9 cellular contexts compared by ENCODE assay signal in the genomic region with DNA sequence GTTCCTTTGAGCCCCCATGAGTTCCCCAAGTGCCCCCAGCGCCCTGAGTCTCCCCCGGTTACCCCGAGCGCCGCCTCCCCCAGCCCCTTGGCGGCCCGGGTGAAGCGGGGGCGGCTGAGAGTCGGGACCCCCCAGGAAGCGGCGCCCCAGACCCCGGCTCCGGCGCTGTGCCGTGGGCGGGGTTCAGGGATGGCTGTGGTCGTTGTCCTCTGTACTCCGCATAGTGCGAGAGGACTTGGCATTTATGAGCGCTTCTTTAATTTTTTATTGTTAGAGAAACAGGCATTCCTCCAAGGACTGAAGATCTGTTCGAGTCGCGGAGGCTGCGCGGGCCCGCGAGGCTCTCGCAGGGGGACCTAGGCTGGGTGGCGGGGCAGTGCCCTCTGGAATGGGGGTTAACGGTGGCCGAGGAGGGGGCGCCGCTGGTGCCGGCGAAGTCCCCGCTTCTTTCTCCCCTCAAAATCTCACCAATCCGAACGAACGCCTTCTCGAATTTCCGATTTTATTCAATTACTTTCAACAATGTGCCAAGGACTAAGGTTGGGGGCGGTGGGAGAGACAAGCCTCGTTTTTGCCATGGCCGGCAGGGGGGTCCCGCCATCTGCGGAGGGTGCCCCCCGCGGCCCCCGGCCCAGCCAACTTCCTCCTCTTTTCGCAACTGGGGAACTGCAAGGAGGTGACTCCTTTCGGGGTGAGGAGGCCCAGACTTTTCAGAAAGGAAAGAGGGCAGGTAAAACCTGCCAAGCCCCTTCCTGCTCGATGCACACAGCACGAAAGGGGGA. TPM values are rescaled to one million over a fixed set of nuclear protein-coding genes. Genes with fewer than 3 reads are reported as not detected.
DNase-seq lines count a peak whose midpoint lies in the region; ATAC-seq and TF ChIP-seq lines count a peak whose summit lies in the region.
"Had no signal": no experiment of that assay in that cellular context is flagged by ENCODE, and none has a peak within 500 bp of the region (broad histone marks: within the 10 kb centered on the region; RNA-seq: fewer than 3 reads in every experiment).

No MANE protein-coding gene starts in this region.

- peaks cover 18% of the 10 kb centered on the region for H3K4me1 ChIP-seq in osteoblast (ENCODE audit: insufficient read depth, low read length)

- H2AFZ ChIP-seq in osteoblast (ENCODE audit: low read length): no peak overlapping the region

- no peak overlapping the region for H3K27ac ChIP-seq in osteoblast (ENCODE audit: low read depth, low read length)

- peaks cover 66% of the 10 kb centered on the region for H3K27me3 ChIP-seq in osteoblast (ENCODE audit: insufficient read depth, low read length)

- peak overlapping the region; percentile 63 for H3K4me3 ChIP-seq in epithelial cell of proximal tubule (ENCODE audit: low read depth, low read length)
- H3K4me3 ChIP-seq in osteoblast (ENCODE audit: insufficient read depth, low read length): peak overlapping the region; percentile 61

- ATAC-seq in HG02852 (IDR thresholded peaks at IDR 0.05; ENCODE audit: unreplicated experiment): no peak
- no peak for ATAC-seq in HG02763 (IDR thresholded peaks at IDR 0.05; ENCODE audit: unreplicated experiment)

- TF ChIP-seq CTCF in epithelial cell of proximal tubule (conservative IDR thresholded peaks at IDR 0.05; ENCODE audit: low read depth, low read length) (no peak), osteoblast (IDR thresholded peaks at IDR 0.05; ENCODE audit: extremely low read depth, low read depth, low read length) (no peak)

- H4K20me1 ChIP-seq in osteoblast (ENCODE audit: insufficient read depth, low read length): no peaks in the 10 kb centered on the region

- H3K9me3 ChIP-seq in osteoblast (ENCODE audit: low read depth, low read length): no peaks in the 10 kb centered on the region

- H3K79me2 ChIP-seq in osteoblast (ENCODE audit: insufficient read depth, low read length): no peaks in the 10 kb centered on the region

- DNase-seq in ELR (ENCODE audit: low read depth) (peak; percentile 29), NOMO-1 treated with dmso at 0.1 percent for 144 hours (lab: John Stamatoyannopoulos, UW; ENCODE audit: unreplicated experiment) (peak; percentile 30), epithelial cell of proximal tubule (ENCODE audit: low read depth) (no peak), osteoblast (ENCODE audit: insufficient read length, low spot score, missing footprints) (peak; percentile 83), kidney tubule cell (ENCODE audit: low spot score) (no peak), DMS79 treated with DMSO at 0.1 percent for 48 hours (lab: John Stamatoyannopoulos, UW) (no peak)
- DNase-seq: cerebellar nuclear complex had no signal

- no peaks in the 10 kb centered on the region for H3K36me3 ChIP-seq in osteoblast (ENCODE audit: insufficient read depth, low read length)

- H3K4me2 ChIP-seq in osteoblast (ENCODE audit: insufficient read depth, low read length): peak overlapping the region; percentile 45

RNA-seq across cellular contexts. Expression of a gene that starts 0.6 kb away (rescaled TPM):
- 5.1 and 5.7 TPM in 2 replicates for total RNA-seq in epithelial cell of proximal tubule
- total RNA-seq in osteoblast: under 0.01 and 0.29 TPM in 2 replicates

RNA-seq across cellular contexts. Expression of a gene that starts 32.5 kb away (rescaled TPM):
- total RNA-seq in epithelial cell of proximal tubule: 0.14 and 0.58 TPM in 2 replicates
- total RNA-seq in osteoblast: under 0.01 TPM in 2 replicates

RNA-seq across cellular contexts. Expression of a gene that starts 38.8 kb away (rescaled TPM):
- total RNA-seq in epithelial cell of proximal tubule (0.29 TPM in 1 of 2 replicates, not detected in the other), osteoblast (not detected in 2 replicates)

Comparison
In these comparisons a context has a peak if more than half of its experiments do, and no peak if none do; other contexts are left out.
1. DNase-seq: peak in ELR (single experiment), NOMO-1 treated with dmso at 0.1 percent for 144 hours (single experiment) and osteoblast (single experiment); none in epithelial cell of proximal tubule (single experiment), kidney tubule cell (single experiment) and DMS79 treated with DMSO at 0.1 percent for 48 hours (single experiment).